Comparison of ENCODE assay signal across 11 cellular contexts in genomic region chr12:121227294-121227693, GRCh38.
DNase-seq lines count a peak whose midpoint lies in the region; ATAC-seq lines count a peak whose summit lies in the region.
"Had no signal": no experiment of that assay in that cellular context is flagged by ENCODE, and none has a peak within 500 bp of the region (broad histone marks: within the 10 kb centered on the region; RNA-seq: fewer than 3 reads in every experiment).

No MANE protein-coding gene starts in this region.

- no peak overlapping the region for H3K4me3 Mint-ChIP-seq in T-helper 2 cell treated with Interferon-gamma antibody and Interleukin-4, amounts not matched to agents 5 μg/mL and 100 μg/mL, for 36 hours
- H3K4me3 Mint-ChIP-seq in stimulated activated memory B cell treated with anti-CD40 and anti-IgM and Interleukin-4, amounts not matched to agents 10 μg/mL and 1 μg/mL and 100 μg/mL, for 72 hours: peak overlapping the region; percentile 39
- H3K4me3 Mint-ChIP-seq: activated naive CD8-positive, alpha-beta T cell; stimulated activated naive CD8-positive, alpha-beta T cell treated with anti-CD3 and anti-CD28 coated beads, Interleukin-15, Interleukin-2, amounts not matched to agents 100 ng/mL and 50 ng/mL, for 24 hours had no signal

- peak overlapping the region; percentile 3 for H3K27ac Mint-ChIP-seq in T-helper 2 cell treated with Interferon-gamma antibody and Interleukin-4, amounts not matched to agents 5 μg/mL and 100 μg/mL, for 36 hours
- peak overlapping the region; percentile 86 for H3K27ac Mint-ChIP-seq in stimulated activated memory B cell treated with anti-CD40 and anti-IgM and Interleukin-4, amounts not matched to agents 10 μg/mL and 1 μg/mL and 100 μg/mL, for 72 hours
- H3K27ac Mint-ChIP-seq: activated naive CD8-positive, alpha-beta T cell; stimulated activated naive CD8-positive, alpha-beta T cell treated with anti-CD3 and anti-CD28 coated beads, Interleukin-15, Interleukin-2, amounts not matched to agents 100 ng/mL and 50 ng/mL, for 24 hours had no signal

- no peaks in the 10 kb centered on the region for H3K27me3 Mint-ChIP-seq in T-helper 2 cell treated with Interferon-gamma antibody and Interleukin-4, amounts not matched to agents 5 μg/mL and 100 μg/mL, for 36 hours (ENCODE audit: low read depth)
- no peaks in the 10 kb centered on the region for H3K27me3 Mint-ChIP-seq in stimulated activated memory B cell treated with anti-CD40 and anti-IgM and Interleukin-4, amounts not matched to agents 10 μg/mL and 1 μg/mL and 100 μg/mL, for 72 hours
- H3K27me3 Mint-ChIP-seq: activated naive CD8-positive, alpha-beta T cell; stimulated activated naive CD8-positive, alpha-beta T cell treated with anti-CD3 and anti-CD28 coated beads, Interleukin-15, Interleukin-2, amounts not matched to agents 100 ng/mL and 50 ng/mL, for 24 hours had no signal

- peaks cover 51% of the 10 kb centered on the region for H3K36me3 Mint-ChIP-seq in T-helper 2 cell treated with Interferon-gamma antibody and Interleukin-4, amounts not matched to agents 5 μg/mL and 100 μg/mL, for 36 hours (ENCODE audit: low read depth)
- H3K36me3 Mint-ChIP-seq in stimulated activated memory B cell treated with anti-CD40 and anti-IgM and Interleukin-4, amounts not matched to agents 10 μg/mL and 1 μg/mL and 100 μg/mL, for 72 hours: peaks cover 20% of the 10 kb centered on the region

- H3K4me1 Mint-ChIP-seq in T-helper 2 cell treated with Interferon-gamma antibody and Interleukin-4, amounts not matched to agents 5 μg/mL and 100 μg/mL, for 36 hours (ENCODE audit: low read depth): peaks cover 37% of the 10 kb centered on the region
- peaks cover 49% of the 10 kb centered on the region for H3K4me1 Mint-ChIP-seq in stimulated activated memory B cell treated with anti-CD40 and anti-IgM and Interleukin-4, amounts not matched to agents 10 μg/mL and 1 μg/mL and 100 μg/mL, for 72 hours

- DNase-seq in SIG-M5 treated with dmso at 0.1 percent for 504 hours (lab: John Stamatoyannopoulos, UW; ENCODE audit: unreplicated experiment): peak; percentile 56
- no peak for DNase-seq in SIG-M5 (lab: John Stamatoyannopoulos, UW)
- no peak for DNase-seq in T-helper 2 cell treated with Interferon-gamma antibody and Interleukin-4, amounts not matched to agents 5 μg/mL and 100 μg/mL, for 36 hours (ENCODE audit: low spot score)
- no peak for DNase-seq in D341Med (ENCODE audit: low spot score)
- no peak for DNase-seq in NCI-H1930 (lab: John Stamatoyannopoulos, UW)
- no peak for DNase-seq in activated naive CD4-positive, alpha-beta T cell (lab: John Stamatoyannopoulos, UW)
- DNase-seq: mesenchymal stem cell had no signal

- H3K9me3 Mint-ChIP-seq in T-helper 2 cell treated with Interferon-gamma antibody and Interleukin-4, amounts not matched to agents 5 μg/mL and 100 μg/mL, for 36 hours: no peaks in the 10 kb centered on the region
- no peaks in the 10 kb centered on the region for H3K9me3 Mint-ChIP-seq in stimulated activated memory B cell treated with anti-CD40 and anti-IgM and Interleukin-4, amounts not matched to agents 10 μg/mL and 1 μg/mL and 100 μg/mL, for 72 hours
- H3K9me3 Mint-ChIP-seq: stimulated activated naive CD8-positive, alpha-beta T cell treated with anti-CD3 and anti-CD28 coated beads, Interleukin-15, Interleukin-2, amounts not matched to agents 100 ng/mL and 50 ng/mL, for 24 hours had no signal

- peak; percentile 66 for ATAC-seq in HG03108 (IDR thresholded peaks at IDR 0.05; ENCODE audit: unreplicated experiment)
- ATAC-seq in stimulated activated memory B cell treated with anti-CD40 and anti-IgM and Interleukin-4, amounts not matched to agents 10 μg/mL and 1 μg/mL and 100 μg/mL, for 72 hours: peak; percentile 91
